15 cellular contexts compared by ENCODE assay signal in genomic region chr1:231359113-231359512, GRCh38. TPM values are rescaled to one million over a fixed set of nuclear protein-coding genes. Genes with fewer than 3 reads are reported as not detected.
DNase-seq lines count a peak whose midpoint lies in the region; ATAC-seq, FAIRE-seq and TF ChIP-seq lines count a peak whose summit lies in the region.
"Had no signal": no experiment of that assay in that cellular context is flagged by ENCODE, and none has a peak within 500 bp of the region (broad histone marks: within the 10 kb centered on the region; RNA-seq: fewer than 3 reads in every experiment).

No MANE protein-coding gene starts in this region.

- ATAC-seq in T-helper 17 cell: no peak
- ATAC-seq in left cardiac atrium: peak; percentile 40 to 45
- ATAC-seq: Panc1 had no signal

- H3K4me1 ChIP-seq in ACC112 (ENCODE audit: control insufficient read depth, insufficient read depth, low read length, unreplicated experiment): peaks cover 19% of the 10 kb centered on the region

- no peaks in the 10 kb centered on the region for H3K9me3 ChIP-seq in T-helper 17 cell (ENCODE audit: control insufficient read depth, low read length, poor library complexity, severe bottlenecking)

- no peaks in the 10 kb centered on the region for H3K27me3 Mint-ChIP-seq in T-helper 17 cell
- H3K27me3 Mint-ChIP-seq in immature natural killer cell (ENCODE audit: low read depth in 3 of 3): peaks cover 0 to 2% (median 2%) of the 10 kb centered on the region in 3 donors

- intact Hi-C loops in left cardiac atrium (cut with DNase I): loop anchor here (2.0 to 5.0 kb wide), 3 partner anchors 64 to 232 kb away; partner anchors contain the start of gene EGLN1 (in 1 of the 2)

- H3K27ac ChIP-seq in ACC112 (ENCODE audit: low read depth, low read length): peak overlapping the region; percentile 77

- no peak overlapping the region for H3K4me3 ChIP-seq in ACC112 (ENCODE audit: low read depth, low read length)
- H3K4me3 ChIP-seq: cardiac muscle cell had no signal

- no peak overlapping the region for H2AFZ ChIP-seq in ACC112 (ENCODE audit: low read length, unreplicated experiment)

- no peaks in the 10 kb centered on the region for H3K36me3 Mint-ChIP-seq in T-helper 17 cell (ENCODE audit: low read depth)
- peaks cover 0 to 9% (median 5%) of the 10 kb centered on the region in 3 donors for H3K36me3 Mint-ChIP-seq in immature natural killer cell

- peak overlapping the region; percentile 65 for H3K27ac Mint-ChIP-seq in T-helper 17 cell
- H3K27ac Mint-ChIP-seq in immature natural killer cell: peak overlapping the region in 1 of 6 donors; percentile 62

- H3K36me3 ChIP-seq in ACC112 (ENCODE audit: insufficient read depth, low read length): peaks cover 4% of the 10 kb centered on the region; the same call in 1 of the 2 replicates

- H3K9me3 Mint-ChIP-seq in immature natural killer cell: no peaks in the 10 kb centered on the region

- no peak for TF ChIP-seq POLR2A in H54 (IDR thresholded peaks at IDR 0.05; ENCODE audit: low read depth, low read length)

- peaks cover 18% of the 10 kb centered on the region for H3K4me1 Mint-ChIP-seq in T-helper 17 cell
- H3K4me1 Mint-ChIP-seq in immature natural killer cell: peaks cover 3 to 7% of the 10 kb centered on the region in 2 donors

- no peaks in the 10 kb centered on the region for H3K79me2 ChIP-seq in ACC112 (ENCODE audit: control insufficient read depth, insufficient read depth, low read length, unreplicated experiment)

- H3K27me3 ChIP-seq in ACC112 (ENCODE audit: insufficient read depth, low read length): no peaks in the 10 kb centered on the region
- H3K27me3 ChIP-seq: cardiac muscle cell had no signal

- DNase-seq in H54 (ENCODE audit: insufficient read length, low spot score): peak; percentile 38
- DNase-seq in T-helper 17 cell: no peak
- DNase-seq in left cardiac atrium: peak; percentile 29
- no peak for DNase-seq in midbrain (lab: John Stamatoyannopoulos, UW)
- DNase-seq in medulla oblongata (ENCODE audit: extremely low spot score): no peak
- DNase-seq in immature natural killer cell: no peak
- no peak for DNase-seq in NCI-H345 (lab: John Stamatoyannopoulos, UW)
- DNase-seq: activated CD4-positive, alpha-beta T cell treated with anti-CD3 and anti-CD28 coated beads, Interleukin-2, amount 50 U/mL, for 1 hour; COR-L47; H7; NCI-H187 treated with DMSO at 0.1 percent for 48 hours had no signal

- peak; percentile 82 for FAIRE-seq in H54 (lab: Jason Lieb, UNC)
- FAIRE-seq: GM18507 had no signal

- H3K4me3 Mint-ChIP-seq in T-helper 17 cell (no peak overlapping the region), immature natural killer cell (no peak overlapping the region)

RNA-seq across cellular contexts. Expression of gene SPRTN, which starts 21.0 kb away (rescaled TPM):
- total RNA-seq in T-helper 17 cell: 10 to 100 TPM; 23.3 to 31.3 TPM
- 1 to 10 TPM; 6.8 to 7.7 TPM for total RNA-seq in left cardiac atrium
- polyA plus RNA-seq in immature natural killer cell: 10 to 100 TPM; 22.5 to 28.2 (median 25.0) TPM

RNA-seq across cellular contexts. Expression of gene EXOC8, which starts 21.5 kb away (rescaled TPM):
- 10 to 100 TPM; 29.8 to 35.9 TPM for total RNA-seq in T-helper 17 cell
- 10 to 100 TPM; 12.0 to 17.0 TPM for total RNA-seq in left cardiac atrium
- polyA plus RNA-seq in immature natural killer cell: 1 to 10 TPM; 1.6 to 2.6 (median 2.0) TPM

Comparison
In these comparisons a context has a peak if more than half of its experiments do, and no peak if none do; other contexts are left out.
1. DNase-seq: peak in H54 (single experiment) and left cardiac atrium (single experiment); none in T-helper 17 cell (0 of 3), midbrain (single experiment), medulla oblongata (single experiment), immature natural killer cell (0 of 3) and NCI-H345 (single experiment).